20 cellular contexts compared by ENCODE assay signal in the genomic region with DNA sequence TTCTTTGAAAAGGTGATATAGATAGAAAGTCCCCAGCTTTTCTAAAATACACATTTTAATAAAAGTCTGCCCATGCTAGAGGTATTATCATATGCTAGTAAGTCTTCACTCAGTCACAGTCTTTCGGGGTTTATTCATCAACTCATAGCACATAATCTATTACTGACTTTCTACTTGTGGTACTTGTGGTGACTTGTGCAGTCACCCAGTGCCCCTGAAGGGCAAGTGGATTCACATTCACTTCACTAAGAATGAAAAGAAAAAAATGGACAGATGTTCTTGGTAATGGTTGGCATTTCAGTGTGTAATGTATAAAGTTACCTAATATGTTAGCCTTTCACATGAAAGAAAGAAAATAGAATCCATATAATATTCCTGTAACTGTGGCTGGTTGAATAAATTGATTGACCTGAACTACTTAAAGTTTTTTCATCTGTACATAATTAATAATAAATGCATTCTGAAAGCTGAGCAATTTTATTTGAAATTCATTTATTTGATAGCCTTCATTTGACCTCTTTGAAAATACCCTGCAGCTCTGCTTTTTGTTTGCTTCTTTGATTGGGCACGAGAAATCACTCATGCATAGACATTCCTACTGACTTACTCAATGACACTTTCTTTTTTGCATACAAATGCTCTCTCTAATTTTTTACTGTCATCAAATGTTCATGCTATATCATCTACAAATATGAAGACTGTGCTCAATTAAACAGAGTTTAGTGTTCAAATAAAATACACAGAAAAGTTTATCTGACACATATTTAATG. TPM values are rescaled to one million over a fixed set of nuclear protein-coding genes. Genes with fewer than 3 reads are reported as not detected.
DNase-seq lines count a peak whose midpoint lies in the region; ATAC-seq, FAIRE-seq and TF ChIP-seq lines count a peak whose summit lies in the region.
"Had no signal": no experiment of that assay in that cellular context is flagged by ENCODE, and none has a peak within 500 bp of the region (broad histone marks: within the 10 kb centered on the region; RNA-seq: fewer than 3 reads in every experiment).

No MANE protein-coding gene starts in this region.

- ATAC-seq in GM21619 (IDR thresholded peaks at IDR 0.05; ENCODE audit: unreplicated experiment) (peak; percentile 66), HG03457 (IDR thresholded peaks at IDR 0.05; ENCODE audit: unreplicated experiment) (peak; percentile 83)
- no peak for ATAC-seq in activated T-cell treated with anti-CD3 and anti-CD28 coated beads, Interleukin-2, amount 50 U/mL, for 4 hours
- ATAC-seq: gastroesophageal sphincter, upper lobe of right lung had no signal

- no peak overlapping the region for H3K4me3 ChIP-seq in bronchial epithelial cell (ENCODE audit: low read depth, low read length)
- H3K4me3 ChIP-seq: coronary artery, gastroesophageal sphincter, upper lobe of right lung had no signal

- TF ChIP-seq CTCF in bronchial epithelial cell (IDR thresholded peaks at IDR 0.05; ENCODE audit: insufficient read depth, low read length, severe bottlenecking): no peak

- no peaks in the 10 kb centered on the region for H3K9me3 Mint-ChIP-seq in activated T-cell treated with anti-CD3 and anti-CD28 coated beads, Interleukin-2, amount 50 U/mL, for 4 hours
- H3K9me3 Mint-ChIP-seq: stimulated activated naive CD8-positive, alpha-beta T cell treated with anti-CD3 and anti-CD28 coated beads, Interleukin-15, Interleukin-2, amounts not matched to agents 100 ng/mL and 50 ng/mL, for 24 hours had no signal

- in situ Hi-C loops in ACHN (cut with HindIII; ENCODE audit: low pct_ligation_motif_present, low pct_unique_long_range_greater_than_20kb, low sequenced_read_pairs): no loop called here

- H3K4me1 Mint-ChIP-seq in activated T-cell treated with anti-CD3 and anti-CD28 coated beads, Interleukin-2, amount 50 U/mL, for 4 hours (ENCODE audit: low read depth): no peaks in the 10 kb centered on the region
- H3K4me1 Mint-ChIP-seq: nephron progenitor cell had no signal

- H3K36me3 Mint-ChIP-seq in activated T-cell treated with anti-CD3 and anti-CD28 coated beads, Interleukin-2, amount 50 U/mL, for 4 hours (ENCODE audit: insufficient read depth): no peaks in the 10 kb centered on the region

- H3K36me3 ChIP-seq in bronchial epithelial cell (ENCODE audit: control insufficient read depth, insufficient read depth, low read length): no peaks in the 10 kb centered on the region
- H3K36me3 ChIP-seq: gastroesophageal sphincter, upper lobe of right lung had no signal

- DNase-seq in ACHN (peak; percentile 78), bronchial epithelial cell (ENCODE audit: low read depth) (peak; percentile 37), RPMI8226 (no peak), NCI-H774 (lab: John Stamatoyannopoulos, UW) (no peak)
- no peak for DNase-seq in activated T-cell treated with anti-CD3 and anti-CD28 coated beads, Interleukin-2, amount 50 U/mL, for 4 hours
- no peak for DNase-seq in activated CD8-positive, alpha-beta memory T cell treated with anti-CD3 and anti-CD28 coated beads, Interleukin-2, amount 50 U/mL, for 48 hours
- DNase-seq: activated CD4-positive, CD25-positive, alpha-beta regulatory T cell treated with anti-CD3 and anti-CD28 coated beads, Interleukin-2, amount 50 U/mL, for 72 hours; activated naive CD4-positive, alpha-beta T cell treated with Interleukin-2 at 50 U/mL for 16 hours; DMS79; NCI-H1417; nephron progenitor cell; SHP77 treated with DMSO at 0.1 percent for 48 hours; upper lobe of right lung had no signal

- H3K4me3 Mint-ChIP-seq in activated T-cell treated with anti-CD3 and anti-CD28 coated beads, Interleukin-2, amount 50 U/mL, for 4 hours: no peak overlapping the region
- H3K4me3 Mint-ChIP-seq: nephron progenitor cell; stimulated activated naive CD8-positive, alpha-beta T cell treated with anti-CD3 and anti-CD28 coated beads, Interleukin-15, Interleukin-2, amounts not matched to agents 100 ng/mL and 50 ng/mL, for 24 hours had no signal

- H3K27me3 Mint-ChIP-seq in activated T-cell treated with anti-CD3 and anti-CD28 coated beads, Interleukin-2, amount 50 U/mL, for 4 hours (ENCODE audit: low read depth): peaks cover 14% of the 10 kb centered on the region

- H3K27me3 ChIP-seq in bronchial epithelial cell (ENCODE audit: control insufficient read depth, insufficient read depth, low read length): peaks cover 2% of the 10 kb centered on the region
- H3K27me3 ChIP-seq: gastroesophageal sphincter, upper lobe of right lung had no signal

- FAIRE-seq in bronchial epithelial cell (lab: Jason Lieb, UNC): no peak
- FAIRE-seq: endothelial cell of umbilical vein had no signal

RNA-seq across cellular contexts. Expression of gene ZNF330, which starts 39.5 kb away (rescaled TPM):
- 42.4 and 49.7 TPM in 2 replicates for total RNA-seq in bronchial epithelial cell
- total RNA-seq in activated T-cell treated with anti-CD3 and anti-CD28 coated beads, Interleukin-2, amount 50 U/mL, for 4 hours: 10 to 100 TPM; 58.8 to 63.5 (median 62.4) TPM

RNA-seq across cellular contexts. Expression of gene RNF150, which starts 47.9 kb away (rescaled TPM):
- total RNA-seq in bronchial epithelial cell: under 0.01 and 0.13 TPM in 2 replicates
- under 1 TPM in 1 of 3 donors, not detected in 2; 0.03 TPM for total RNA-seq in activated T-cell treated with anti-CD3 and anti-CD28 coated beads, Interleukin-2, amount 50 U/mL, for 4 hours
- total RNA-seq: T-helper 2 cell treated with Interferon-gamma antibody and Interleukin-4, amounts not matched to agents 100 ng/mL and 5 ng/mL, for 36 hours had no signal

Comparison
In these comparisons a context has a peak if more than half of its experiments do, and no peak if none do; other contexts are left out.
1. DNase-seq: peak in ACHN (single experiment) and bronchial epithelial cell (single experiment); none in RPMI8226 (single experiment), activated T-cell treated with anti-CD3 and anti-CD28 coated beads, Interleukin-2, amount 50 U/mL, for 4 hours (single experiment), NCI-H774 (single experiment) and activated CD8-positive, alpha-beta memory T cell treated with anti-CD3 and anti-CD28 coated beads, Interleukin-2, amount 50 U/mL, for 48 hours (single experiment).
2. ATAC-seq: peak in GM21619 (single experiment) and HG03457 (single experiment); none in activated T-cell treated with anti-CD3 and anti-CD28 coated beads, Interleukin-2, amount 50 U/mL, for 4 hours (0 of 2).